2 cellular contexts compared by ENCODE assay signal in the genomic region with DNA sequence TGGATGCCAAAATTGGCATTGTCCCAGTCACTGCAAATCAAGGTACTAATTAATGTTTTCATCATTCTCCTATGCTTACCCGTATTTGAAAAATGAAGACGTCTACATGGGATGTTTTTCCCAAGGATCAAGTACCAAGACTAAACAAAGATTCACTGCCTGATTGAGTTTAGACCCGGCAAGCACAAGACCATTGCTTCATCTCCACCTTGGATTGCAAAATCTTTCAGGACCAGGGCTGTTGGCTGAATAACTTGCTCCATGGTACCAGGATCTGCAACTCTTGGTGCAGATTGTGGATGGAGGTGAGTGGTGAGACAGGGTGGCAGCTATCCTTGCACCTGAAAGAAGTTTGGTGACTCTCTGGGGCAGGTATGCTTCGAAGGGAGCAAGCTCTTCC.
TF ChIP-seq lines count a peak whose summit lies in the region.

No MANE protein-coding gene starts in this region.

TF ChIP-seq in HepG2, 621 proteins besides CTCF, POLR2A, EP300 and RAD21:
- TF ChIP-seq CEBPG (CRISPR knock-in tag; IDR thresholded peaks at IDR 0.05), result peak; percentile 34; the same call in 1 of the 2 replicates
- TF ChIP-seq CEBPB (IDR thresholded peaks at IDR 0.05; ENCODE audit: borderline replicate concordance, low read depth, low read length), result peak; percentile 85
- TF ChIP-seq ZMYM3 (CRISPR knock-in tag; IDR thresholded peaks at IDR 0.05), result no peak

TF ChIP-seq in K562, 482 proteins besides CTCF, POLR2A, EP300 and RAD21 (continued from another document):
- TF ChIP-seq CEBPG (CRISPR knock-in tag; IDR thresholded peaks at IDR 0.05) (no peak), CEBPG (tag; conservative IDR thresholded peaks at IDR 0.05 in 1 of 2, IDR thresholded peaks at IDR 0.05 in 1 of 2) (peak; percentile 67 to 79), TEAD1 (CRISPR knock-in tag; IDR thresholded peaks at IDR 0.05) (no peak), MTF1 (CRISPR knock-in tag; IDR thresholded peaks at IDR 0.05; ENCODE audit: borderline replicate concordance) (no peak), CEBPB (tag; IDR thresholded peaks at IDR 0.05) (peak; percentile 82), NR2C2 (CRISPR knock-in tag; IDR thresholded peaks at IDR 0.05) (no peak), NR2C2 (tag; IDR thresholded peaks at IDR 0.05) (no peak)
- TF ChIP-seq, protein P1, sequence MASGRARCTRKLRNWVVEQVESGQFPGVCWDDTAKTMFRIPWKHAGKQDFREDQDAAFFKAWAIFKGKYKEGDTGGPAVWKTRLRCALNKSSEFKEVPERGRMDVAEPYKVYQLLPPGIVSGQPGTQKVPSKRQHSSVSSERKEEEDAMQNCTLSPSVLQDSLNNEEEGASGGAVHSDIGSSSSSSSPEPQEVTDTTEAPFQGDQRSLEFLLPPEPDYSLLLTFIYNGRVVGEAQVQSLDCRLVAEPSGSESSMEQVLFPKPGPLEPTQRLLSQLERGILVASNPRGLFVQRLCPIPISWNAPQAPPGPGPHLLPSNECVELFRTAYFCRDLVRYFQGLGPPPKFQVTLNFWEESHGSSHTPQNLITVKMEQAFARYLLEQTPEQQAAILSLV (tag; IDR thresholded peaks at IDR 0.05), result no peak
